6 cellular contexts compared by ENCODE assay signal in genomic region chr15:40847225-40847961, GRCh38. TPM values are rescaled to one million over a fixed set of nuclear protein-coding genes. Genes with fewer than 3 reads are reported as not detected.
DNase-seq lines count a peak whose midpoint lies in the region; ATAC-seq, FAIRE-seq and TF ChIP-seq lines count a peak whose summit lies in the region.

No MANE protein-coding gene starts in this region.

- H3K79me2 ChIP-seq in keratinocyte (ENCODE audit: control insufficient read depth, insufficient read depth, low read length) = peaks cover 73% of the 10 kb centered on the region

- peaks cover 16 to 34% of the 10 kb centered on the region in 2 experiments for H3K36me3 ChIP-seq in keratinocyte (ENCODE audit: control insufficient read depth in 2 of 2, extremely low read depth in 1 of 2, insufficient read depth in 2 of 2, low read length in 2 of 2)

- peak overlapping the region; percentile 79 to 99 (median 95) for H3K4me3 ChIP-seq in keratinocyte (ENCODE audit: control insufficient read depth in 2 of 3, extremely low read depth in 1 of 3, insufficient read depth in 2 of 3, low read depth in 1 of 3, low read length in 3 of 3)

- dilution Hi-C loops in keratinocyte (cut with MboI; ENCODE audit: extremely low pct_ligation_motif_present, low sequenced_read_pairs) = no loop called here

- peak overlapping the region; percentile 97 for H3K4me2 ChIP-seq in keratinocyte (ENCODE audit: control insufficient read depth, extremely low read depth, insufficient read depth, low read depth, low read length)

- peak in 2 of 3 experiments; percentile 9 to 41 for TF ChIP-seq CTCF in keratinocyte (optimal IDR thresholded peaks at IDR 0.05 in 1 of 3, IDR thresholded peaks at IDR 0.05 in 1 of 3, conservative IDR thresholded peaks at IDR 0.05 in 1 of 3; ENCODE audit: extremely low read depth in 1 of 3, insufficient read depth in 2 of 3, low read length in 3 of 3)

- peaks cover 21% of the 10 kb centered on the region for H4K20me1 ChIP-seq in keratinocyte (ENCODE audit: control insufficient read depth, extremely low read depth, insufficient read depth, low read length)

- H3K27me3 ChIP-seq in keratinocyte (ENCODE audit: control insufficient read depth, extremely low read depth, insufficient read depth, low read length) = no peaks in the 10 kb centered on the region

- H2AFZ ChIP-seq in keratinocyte (ENCODE audit: control insufficient read depth, low read length) = no peak overlapping the region

- H3K9ac ChIP-seq in keratinocyte (ENCODE audit: control insufficient read depth, extremely low read depth, insufficient read depth, low read length) = peak overlapping the region; percentile 85

- peak; percentile 76 for FAIRE-seq in keratinocyte (lab: Jason Lieb, UNC)

- peaks cover 36% of the 10 kb centered on the region for H3K4me1 ChIP-seq in keratinocyte (ENCODE audit: control insufficient read depth, extremely low read depth, insufficient read depth, low read length)

- no peaks in the 10 kb centered on the region for H3K9me3 ChIP-seq in keratinocyte (ENCODE audit: control insufficient read depth, low read depth, low read length)

- H3K27ac ChIP-seq in keratinocyte (ENCODE audit: control insufficient read depth, insufficient read depth, low read length) = peak overlapping the region; percentile 92

- DNase-seq in EH (ENCODE audit: low read depth) (peak; percentile 62), SIG-M5 treated with dmso at 0.1 percent for 504 hours (lab: John Stamatoyannopoulos, UW; ENCODE audit: unreplicated experiment) (peak; percentile 93), keratinocyte (ENCODE audit: low read depth, low spot score) (no peak), NCI-H1694 treated with DMSO at 0.1 percent for 48 hours (lab: John Stamatoyannopoulos, UW) (no peak)

- ATAC-seq in HG02885 (IDR thresholded peaks at IDR 0.05; ENCODE audit: poor library complexity, unreplicated experiment) = peak; percentile 57
- ATAC-seq in HG02973 (IDR thresholded peaks at IDR 0.05; ENCODE audit: unreplicated experiment) = no peak

- H3K9me1 ChIP-seq in keratinocyte (ENCODE audit: control insufficient read depth, extremely low read depth, insufficient read depth, low read length) = peaks cover 4% of the 10 kb centered on the region

RNA-seq across cellular contexts. Expression of gene SPINT1, which starts 3.5 kb away (rescaled TPM):
- polyA plus RNA-seq in keratinocyte = 30.1 to 146 TPM (median 40.9 TPM) in 3 replicates
- polyA plus RNA-seq in keratinocyte (2011; ENCODE audit: low read depth) = 70.3 TPM
- 50.7 and 75.2 TPM in 2 replicates for polyA plus RNA-seq in keratinocyte (2011; cell fraction: cytosol; rRNA removed)
- 223 and 225 TPM in 2 replicates for polyA plus RNA-seq in keratinocyte (2011; cell fraction: nucleus; rRNA removed)
- polyA plus RNA-seq in keratinocyte (2012; ENCODE audit: low replicate concordance) = 112 and 163 TPM in 2 replicates
- 55.5 to 213 TPM (median 69.5 TPM) in 3 replicates for polyA minus RNA-seq in keratinocyte
- polyA minus RNA-seq in keratinocyte (2011; cell fraction: cytosol; rRNA and poly(A)+ RNA removed) = 91.3 TPM
- 169 and 184 TPM in 2 replicates for polyA minus RNA-seq in keratinocyte (2011; cell fraction: nucleus; rRNA and poly(A)+ RNA removed)

RNA-seq across cellular contexts. Expression of gene PPP1R14D, which starts 18.9 kb away (rescaled TPM):
- polyA plus RNA-seq in keratinocyte = not detected in 3 replicates
- not detected for polyA plus RNA-seq in keratinocyte (2011; ENCODE audit: low read depth)
- polyA plus RNA-seq in keratinocyte (2011; cell fraction: cytosol; rRNA removed) = not detected in 2 replicates
- not detected in 2 replicates for polyA plus RNA-seq in keratinocyte (2011; cell fraction: nucleus; rRNA removed)
- not detected in 2 replicates for polyA plus RNA-seq in keratinocyte (2012; ENCODE audit: low replicate concordance)
- polyA minus RNA-seq in keratinocyte = not detected in 3 replicates
- polyA minus RNA-seq in keratinocyte (2011; cell fraction: cytosol; rRNA and poly(A)+ RNA removed) = not detected
- polyA minus RNA-seq in keratinocyte (2011; cell fraction: nucleus; rRNA and poly(A)+ RNA removed) = not detected in 2 replicates

RNA-seq across cellular contexts. Expression of gene RHOV, which starts 26.6 kb away (rescaled TPM):
- 1.2 to 12.1 TPM (median 7.1 TPM) in 3 replicates for polyA plus RNA-seq in keratinocyte
- 15.0 TPM for polyA plus RNA-seq in keratinocyte (2011; ENCODE audit: low read depth)
- polyA plus RNA-seq in keratinocyte (2011; cell fraction: cytosol; rRNA removed) = 3.3 and 7.6 TPM in 2 replicates
- 28.3 and 31.0 TPM in 2 replicates for polyA plus RNA-seq in keratinocyte (2011; cell fraction: nucleus; rRNA removed)
- polyA plus RNA-seq in keratinocyte (2012; ENCODE audit: low replicate concordance) = 1.2 and 28.5 TPM in 2 replicates
- polyA minus RNA-seq in keratinocyte = 0.89 to 4.5 TPM (median 3.4 TPM) in 3 replicates
- polyA minus RNA-seq in keratinocyte (2011; cell fraction: cytosol; rRNA and poly(A)+ RNA removed) = 5.8 TPM
- polyA minus RNA-seq in keratinocyte (2011; cell fraction: nucleus; rRNA and poly(A)+ RNA removed) = 12.0 and 15.2 TPM in 2 replicates

RNA-seq across cellular contexts. Expression of gene DNAJC17, which starts 40.1 kb away (rescaled TPM):
- 27.0 to 55.9 TPM (median 35.3 TPM) in 3 replicates for polyA plus RNA-seq in keratinocyte
- polyA plus RNA-seq in keratinocyte (2011; ENCODE audit: low read depth) = 23.6 TPM
- polyA plus RNA-seq in keratinocyte (2011; cell fraction: cytosol; rRNA removed) = 30.6 and 31.7 TPM in 2 replicates
- 65.7 and 71.0 TPM in 2 replicates for polyA plus RNA-seq in keratinocyte (2011; cell fraction: nucleus; rRNA removed)
- polyA plus RNA-seq in keratinocyte (2012; ENCODE audit: low replicate concordance) = 23.2 and 38.5 TPM in 2 replicates
- 10.5 to 21.2 TPM (median 19.7 TPM) in 3 replicates for polyA minus RNA-seq in keratinocyte
- 13.8 TPM for polyA minus RNA-seq in keratinocyte (2011; cell fraction: cytosol; rRNA and poly(A)+ RNA removed)
- 8.0 and 8.5 TPM in 2 replicates for polyA minus RNA-seq in keratinocyte (2011; cell fraction: nucleus; rRNA and poly(A)+ RNA removed)

RNA-seq across cellular contexts. Expression of gene ZFYVE19, which starts 40.5 kb away (rescaled TPM):
- 19.0 to 26.2 TPM (median 24.5 TPM) in 3 replicates for polyA plus RNA-seq in keratinocyte
- 15.2 TPM for polyA plus RNA-seq in keratinocyte (2011; ENCODE audit: low read depth)
- 17.0 and 20.2 TPM in 2 replicates for polyA plus RNA-seq in keratinocyte (2011; cell fraction: cytosol; rRNA removed)
- 57.4 and 64.0 TPM in 2 replicates for polyA plus RNA-seq in keratinocyte (2011; cell fraction: nucleus; rRNA removed)
- 14.6 and 15.8 TPM in 2 replicates for polyA plus RNA-seq in keratinocyte (2012; ENCODE audit: low replicate concordance)
- 16.5 to 25.4 TPM (median 21.4 TPM) in 3 replicates for polyA minus RNA-seq in keratinocyte
- polyA minus RNA-seq in keratinocyte (2011; cell fraction: cytosol; rRNA and poly(A)+ RNA removed) = 17.8 TPM
- 8.5 and 9.8 TPM in 2 replicates for polyA minus RNA-seq in keratinocyte (2011; cell fraction: nucleus; rRNA and poly(A)+ RNA removed)

Comparison
In these comparisons a context has a peak if more than half of its experiments do, and no peak if none do; other contexts are left out.
1. DNase-seq: peak in EH (single experiment) and SIG-M5 treated with dmso at 0.1 percent for 504 hours (single experiment); none in keratinocyte (single experiment) and NCI-H1694 treated with DMSO at 0.1 percent for 48 hours (single experiment).